Comparison of ENCODE assay signal across 21 cellular contexts in genomic region chr17:1634841-1635650, GRCh38. TPM values are rescaled to one million over a fixed set of nuclear protein-coding genes. Genes with fewer than 3 reads are reported as not detected.
DNase-seq lines count a peak whose midpoint lies in the region; ATAC-seq, FAIRE-seq and TF ChIP-seq lines count a peak whose summit lies in the region.
"Had no signal": no experiment of that assay in that cellular context is flagged by ENCODE, and none has a peak within 500 bp of the region (broad histone marks: within the 10 kb centered on the region; RNA-seq: fewer than 3 reads in every experiment).

No MANE protein-coding gene starts in this region.

- no peak overlapping the region for H3K4me2 ChIP-seq in K562 (ENCODE audit: insufficient read depth, low read length)
- H3K4me2 ChIP-seq: BLaER1 had no signal

- no peak for TF ChIP-seq EP300 in K562 (IDR thresholded peaks at IDR 0.05; ENCODE audit: low read length)

- ATAC-seq in Right ventricle myocardium inferior: no peak
- ATAC-seq in K562: no peak
- ATAC-seq: CD8-positive, alpha-beta T cell; HCT116 had no signal

- FAIRE-seq in K562 (lab: Jason Lieb, UNC): no peak
- FAIRE-seq: A204.1, G401.6, GM12892, H54 had no signal

- no peaks in the 10 kb centered on the region for H3K9me3 ChIP-seq in right atrium auricular region
- H3K9me3 ChIP-seq in K562 (replicated peaks; ENCODE audit: control insufficient read depth, insufficient read depth, low read depth, low read length): no peaks in the 10 kb centered on the region
- no peaks in the 10 kb centered on the region for H3K9me3 ChIP-seq in spleen
- H3K9me3 ChIP-seq: BLaER1, Caco-2 had no signal

- no peak overlapping the region for H3K9ac ChIP-seq in K562 (ENCODE audit: insufficient read depth in 1 of 2, low read depth in 2 of 2, low read length in 2 of 2)
- H3K9ac ChIP-seq: BLaER1 had no signal

- no peaks in the 10 kb centered on the region for H3K9me1 ChIP-seq in K562 (ENCODE audit: control insufficient read depth, insufficient read depth, low read length)

- no peak overlapping the region for H3K27ac ChIP-seq in right atrium auricular region
- no peak overlapping the region for H3K27ac ChIP-seq in K562 (ENCODE audit: extremely low read depth, low read depth, low read length)
- H3K27ac ChIP-seq in spleen: peak overlapping the region in 7 of 8 donors; percentile 15 to 68 (median 51)
- H3K27ac ChIP-seq in dorsolateral prefrontal cortex: peak overlapping the region in 1 of 59 donors; percentile 31
- H3K27ac ChIP-seq: 22Rv1, BLaER1, C4-2B had no signal

- intact Hi-C loops in Right ventricle myocardium inferior (cut with DNase I): no loop called here
- intact Hi-C loops in K562 (cut with micrococcal nuclease): no loop called here
- intact Hi-C loops in spleen (cut with DNase I; ENCODE audit: low total_unique reads): loop anchor here (5.0 kb wide), 1 partner anchor 58 kb away; no protein-coding TSS in a partner anchor
- intact Hi-C loops in dorsolateral prefrontal cortex (cut with DNase I): loop anchor here in 1 of 2 donors (10.0 kb wide), 1 partner anchor 370 kb away; no protein-coding TSS in a partner anchor

- POLR2A ChIA-PET in K562 (lab: Yijun Ruan, JAX): interaction anchor here (0.7 to 0.8 kb wide), 2 partner anchors 9 to 12 kb away, joined by 3 read pairs; no protein-coding TSS in a partner anchor

- WGBS in K562 (ENCODE audit: insufficient coverage, low coverage, missing lambda C conversion rate): 76% methylated on average over 12 of the region's 45 CpGs
- 85 to 98% (median 92%) methylated on average over 18 to 45 of the region's 45 CpGs for WGBS in spleen, 5 donors

- in situ Hi-C loops in K562 (cut with MboI): no loop called here

- TF ChIP-seq POLR2A in K562 (conservative IDR thresholded peaks at IDR 0.05) (no peak), spleen (IDR thresholded peaks at IDR 0.05) (no peak)

- DNase-seq in Right ventricle myocardium inferior (ENCODE audit: missing footprints): peak; percentile 64
- no peak for DNase-seq in right atrium auricular region (ENCODE audit: low spot score)
- no peak for DNase-seq in K562 (ENCODE audit: extremely low read depth in 1 of 4, low spot score in 3 of 4)
- DNase-seq in spleen: peak; percentile 74
- DNase-seq in NCI-H2227 treated with DMSO at 0.1 percent for 48 hours (lab: John Stamatoyannopoulos, UW): no peak
- no peak for DNase-seq in epidermal melanocyte (ENCODE audit: insufficient read length, low spot score)
- DNase-seq in dorsolateral prefrontal cortex: no peak
- DNase-seq: Caco-2; CD4-positive, CD25-positive, alpha-beta regulatory T cell; CD8-positive, alpha-beta T cell; DMS153; DND-41; GOT3 had no signal

- H3K4me1 ChIP-seq in right atrium auricular region (peaks cover 0 to 3% of the 10 kb centered on the region in 2 donors), K562 (replicated peaks in 1 of 2; ENCODE audit: control insufficient read depth in 2 of 2, insufficient read depth in 2 of 2, low read length in 2 of 2) (peaks cover 0 to 24% of the 10 kb centered on the region in 2 experiments; a peak in 3 of 5 replicates), spleen (peaks cover 0 to 58% (median 28%) of the 10 kb centered on the region in 6 donors)

- H2AFZ ChIP-seq in K562 (ENCODE audit: low read depth, low read length): no peak overlapping the region

- no peaks in the 10 kb centered on the region for H4K20me1 ChIP-seq in K562 (replicated peaks; ENCODE audit: control insufficient read depth, insufficient read depth, low read length)

- TF ChIP-seq RAD21 in K562 (CRISPR knock-in tag; conservative IDR thresholded peaks at IDR 0.05 in 1 of 2, IDR thresholded peaks at IDR 0.05 in 1 of 2): no peak

- H3K27me3 ChIP-seq in right atrium auricular region: no peaks in the 10 kb centered on the region
- H3K27me3 ChIP-seq in K562 (ENCODE audit: control insufficient read depth in 2 of 2, insufficient read depth in 2 of 2, low read length in 2 of 2): no peaks in the 10 kb centered on the region
- no peaks in the 10 kb centered on the region for H3K27me3 ChIP-seq in spleen (replicated peaks in 1 of 7)
- no peaks in the 10 kb centered on the region for H3K27me3 ChIP-seq in dorsolateral prefrontal cortex
- H3K27me3 ChIP-seq: BLaER1 had no signal

- BruUV-seq in K562 (replicated peaks; lab: Mats Ljungman, UMichigan): no TSS peak

- H3K4me3 ChIP-seq in right atrium auricular region (no peak overlapping the region), K562 (no peak overlapping the region), spleen (no peak overlapping the region), dorsolateral prefrontal cortex (no peak overlapping the region)
- H3K4me3 ChIP-seq: BLaER1 had no signal

- TF ChIP-seq CTCF in right atrium auricular region (IDR thresholded peaks at IDR 0.05) (no peak), K562 (IDR thresholded peaks at IDR 0.05 in 2 of 3, conservative IDR thresholded peaks at IDR 0.05 in 1 of 3; ENCODE audit: insufficient read depth in 2 of 3, low read depth in 1 of 3, low read length in 3 of 3) (no peak), spleen (IDR thresholded peaks at IDR 0.05 in 8 of 11, conservative IDR thresholded peaks at IDR 0.05 in 3 of 11) (no peak), dorsolateral prefrontal cortex (IDR thresholded peaks at IDR 0.05 in 54 of 56, conservative IDR thresholded peaks at IDR 0.05 in 2 of 56; ENCODE audit: low read depth in 1 of 56, partially characterized antibody in 56 of 56) (no peak)

- H3K36me3 ChIP-seq in right atrium auricular region: peaks cover 11% of the 10 kb centered on the region
- no peaks in the 10 kb centered on the region for H3K36me3 ChIP-seq in K562 (ENCODE audit: control insufficient read depth, insufficient read depth, low read length)
- H3K36me3 ChIP-seq in spleen: peaks cover 0 to 61% (median 22%) of the 10 kb centered on the region in 6 donors

- CTCF ChIA-PET in K562 (lab: Yijun Ruan, JAX; ENCODE audit: low intra/inter-chr PET ratio): interaction anchor here (0.6 kb wide), 1 partner anchor 129 kb away, joined by 3 read pairs; no protein-coding TSS in a partner anchor

- H3K79me2 ChIP-seq in K562 (ENCODE audit: control insufficient read depth, insufficient read depth, low read length): no peaks in the 10 kb centered on the region

RNA-seq across cellular contexts. Expression of gene SLC43A2, which starts 6.4 kb away (rescaled TPM):
- total RNA-seq in Right ventricle myocardium inferior (5.5 TPM), right atrium auricular region (1 to 10 TPM; 3.6 to 9.8 TPM), K562 (2014; rRNA removed) (6.2 and 6.6 TPM in 2 replicates), K562 (2014; rRNA removed; fragmentation: Illumina TruSeq; extraction: Trizol) (2.9 and 3.4 TPM in 2 replicates), K562 (2015; rRNA removed; fragmentation: Illumina TruSeq; extraction: Trizol) (2.5 TPM in 2 replicates), K562 (2021) (9.4 and 10.2 TPM in 2 replicates), spleen (10 to 100 TPM; 51.1 to 84.6 (median 67.3) TPM), dorsolateral prefrontal cortex (10 to 100 TPM; 27.7 to 80.6 (median 45.9) TPM)
- 20.6 and 51.1 TPM in 2 replicates for total RNA-seq in K562 (2011; cell fraction: chromatin; rRNA removed; ENCODE audit: low replicate concordance)
- total RNA-seq in K562 (2011; cell fraction: nucleolus; rRNA removed): 34.0 and 41.2 TPM in 2 replicates
- total RNA-seq in K562 (2011; cell fraction: nucleoplasm; rRNA removed): 21.8 and 28.6 TPM in 2 replicates
- polyA plus RNA-seq in K562 (2011; rRNA removed) (4.2 and 9.0 TPM in 2 replicates), K562 (2014; fragmentation: Illumina TruSeq; extraction: Trizol) (3.6 and 6.5 TPM in 2 replicates), K562 (2014; fragmentation: Nextera tagmentation; extraction: Ambion mirVana) (under 1 TPM; 0.03 to 0.04 TPM), K562 (2014; rRNA removed) (5.8 and 6.4 TPM in 2 replicates), spleen (10 to 100 TPM; 12.6 to 26.8 (median 14.9) TPM)
- polyA plus RNA-seq in K562 (2011; cell fraction: cytosol; rRNA removed): 5.7 and 11.9 TPM in 2 replicates
- 5.7 and 7.6 TPM in 2 replicates for polyA plus RNA-seq in K562 (2011; cell fraction: nucleus; rRNA removed)
- 5.3 and 6.5 TPM in 2 replicates for polyA plus RNA-seq in K562 (2012)
- 5.2 and 7.1 TPM in 2 replicates for polyA minus RNA-seq in K562 (2011; rRNA and poly(A)+ RNA removed)
- polyA minus RNA-seq in K562 (2011; cell fraction: cytosol; rRNA and poly(A)+ RNA removed): 5.4 and 11.7 TPM in 2 replicates
- 7.9 TPM in 2 replicates for polyA minus RNA-seq in K562 (2011; cell fraction: nucleus; rRNA and poly(A)+ RNA removed)

RNA-seq across cellular contexts. Expression of gene SCARF1, which starts 10.5 kb away (rescaled TPM):
- total RNA-seq in Right ventricle myocardium inferior (12.4 TPM), right atrium auricular region (10 to 100 TPM in 1 of 2 donors, 1 to 10 TPM in 1; 8.6 to 14.8 TPM), K562 (2014; rRNA removed) (0.57 and 0.95 TPM in 2 replicates), K562 (2014; rRNA removed; fragmentation: Illumina TruSeq; extraction: Trizol) (0.19 and 0.36 TPM in 2 replicates), K562 (2015; rRNA removed; fragmentation: Illumina TruSeq; extraction: Trizol) (0.75 and 0.94 TPM in 2 replicates), K562 (2021) (1.0 and 1.5 TPM in 2 replicates), spleen (100 to 1,000 TPM in 2 of 7 donors, 10 to 100 TPM in 5; 55.5 to 112 (median 66.5) TPM), dorsolateral prefrontal cortex (10 to 100 TPM in 39 of 120 experiments, 1 to 10 TPM in 81; 5.1 to 21.7 (median 8.7) TPM)
- total RNA-seq in K562 (2011; cell fraction: chromatin; rRNA removed; ENCODE audit: low replicate concordance): 3.7 and 12.1 TPM in 2 replicates
- 6.1 and 10.0 TPM in 2 replicates for total RNA-seq in K562 (2011; cell fraction: nucleolus; rRNA removed)
- total RNA-seq in K562 (2011; cell fraction: nucleoplasm; rRNA removed): 5.3 and 5.6 TPM in 2 replicates
- polyA plus RNA-seq in K562 (2011; rRNA removed) (0.63 and 1.0 TPM in 2 replicates), K562 (2014; fragmentation: Illumina TruSeq; extraction: Trizol) (0.16 and 0.44 TPM in 2 replicates), K562 (2014; fragmentation: Nextera tagmentation; extraction: Ambion mirVana) (under 1 TPM; 0.04 to 0.08 TPM), K562 (2014; rRNA removed) (0.80 and 2.1 TPM in 2 replicates), spleen (10 to 100 TPM in 2 of 3 donors, 1 to 10 TPM in 1; 5.1 to 31.2 (median 13.6) TPM)
- polyA plus RNA-seq in K562 (2011; cell fraction: cytosol; rRNA removed): 0.62 and 1.4 TPM in 2 replicates
- polyA plus RNA-seq in K562 (2011; cell fraction: nucleus; rRNA removed): 5.9 and 9.9 TPM in 2 replicates
- polyA plus RNA-seq in K562 (2012): 1.3 and 6.9 TPM in 2 replicates
- 0.09 and 0.25 TPM in 2 replicates for polyA minus RNA-seq in K562 (2011; rRNA and poly(A)+ RNA removed)
- polyA minus RNA-seq in K562 (2011; cell fraction: cytosol; rRNA and poly(A)+ RNA removed): 0.67 and 1.0 TPM in 2 replicates
- polyA minus RNA-seq in K562 (2011; cell fraction: nucleus; rRNA and poly(A)+ RNA removed): 1.6 and 1.9 TPM in 2 replicates

RNA-seq across cellular contexts. Expression of gene RILP, which starts 14.6 kb away (rescaled TPM):
- 73.0 TPM for total RNA-seq in Right ventricle myocardium inferior
- total RNA-seq in right atrium auricular region: 10 to 100 TPM; 38.6 to 60.7 TPM
- total RNA-seq in K562 (2011; cell fraction: chromatin; rRNA removed; ENCODE audit: low replicate concordance): 15.7 and 47.1 TPM in 2 replicates
- total RNA-seq in K562 (2011; cell fraction: nucleolus; rRNA removed): 41.4 and 44.9 TPM in 2 replicates
- total RNA-seq in K562 (2011; cell fraction: nucleoplasm; rRNA removed): 19.0 and 24.0 TPM in 2 replicates
- total RNA-seq in K562 (2014; rRNA removed): 54.9 and 66.3 TPM in 2 replicates
- total RNA-seq in K562 (2014; rRNA removed; fragmentation: Illumina TruSeq; extraction: Trizol): 14.1 and 15.3 TPM in 2 replicates
- 27.8 and 27.9 TPM in 2 replicates for total RNA-seq in K562 (2015; rRNA removed; fragmentation: Illumina TruSeq; extraction: Trizol)
- total RNA-seq in K562 (2021): 41.3 and 45.4 TPM in 2 replicates
- polyA plus RNA-seq in K562 (2011; rRNA removed): 22.8 and 23.0 TPM in 2 replicates
- 18.3 and 40.5 TPM in 2 replicates for polyA plus RNA-seq in K562 (2011; cell fraction: cytosol; rRNA removed)
- polyA plus RNA-seq in K562 (2011; cell fraction: nucleus; rRNA removed): 40.5 and 69.5 TPM in 2 replicates
- polyA plus RNA-seq in K562 (2012): 30.0 and 68.3 TPM in 2 replicates
- polyA plus RNA-seq in K562 (2014; fragmentation: Illumina TruSeq; extraction: Trizol): 29.9 and 40.4 TPM in 2 replicates
- 1 to 10 TPM in 1 of 2 experiments, under 1 TPM in 1; 0.75 to 2.2 TPM for polyA plus RNA-seq in K562 (2014; fragmentation: Nextera tagmentation; extraction: Ambion mirVana)
- 43.4 and 46.6 TPM in 2 replicates for polyA plus RNA-seq in K562 (2014; rRNA removed)
- polyA minus RNA-seq in K562 (2011; rRNA and poly(A)+ RNA removed): 6.7 and 9.9 TPM in 2 replicates
- polyA minus RNA-seq in K562 (2011; cell fraction: cytosol; rRNA and poly(A)+ RNA removed): 13.5 and 15.9 TPM in 2 replicates
- polyA minus RNA-seq in K562 (2011; cell fraction: nucleus; rRNA and poly(A)+ RNA removed): 11.6 and 14.0 TPM in 2 replicates
- 10 to 100 TPM; 15.8 to 43.9 (median 28.9) TPM for total RNA-seq in spleen
- 10 to 100 TPM; 14.7 to 25.6 (median 17.4) TPM for polyA plus RNA-seq in spleen
- 10 to 100 TPM in 111 of 120 experiments, 1 to 10 TPM in 9; 5.3 to 27.4 (median 14.8) TPM for total RNA-seq in dorsolateral prefrontal cortex

RNA-seq across cellular contexts. Expression of gene PRPF8, which starts 49.6 kb away (rescaled TPM):
- total RNA-seq in Right ventricle myocardium inferior: 120 TPM
- total RNA-seq in right atrium auricular region: 100 to 1,000 TPM in 1 of 2 donors, 10 to 100 TPM in 1; 90.1 to 144 TPM
- total RNA-seq in K562 (2011; cell fraction: chromatin; rRNA removed; ENCODE audit: low replicate concordance): 654 and 969 TPM in 2 replicates
- 322 and 340 TPM in 2 replicates for total RNA-seq in K562 (2011; cell fraction: nucleolus; rRNA removed)
- total RNA-seq in K562 (2011; cell fraction: nucleoplasm; rRNA removed): 351 and 363 TPM in 2 replicates
- total RNA-seq in K562 (2014; rRNA removed): 85.9 and 111 TPM in 2 replicates
- total RNA-seq in K562 (2014; rRNA removed; fragmentation: Illumina TruSeq; extraction: Trizol): 64.3 and 72.1 TPM in 2 replicates
- 64.6 and 74.2 TPM in 2 replicates for total RNA-seq in K562 (2015; rRNA removed; fragmentation: Illumina TruSeq; extraction: Trizol)
- 278 and 294 TPM in 2 replicates for total RNA-seq in K562 (2021)
- polyA plus RNA-seq in K562 (2011; rRNA removed): 64.3 and 160 TPM in 2 replicates
- 111 and 123 TPM in 2 replicates for polyA plus RNA-seq in K562 (2011; cell fraction: cytosol; rRNA removed)
- 279 and 287 TPM in 2 replicates for polyA plus RNA-seq in K562 (2011; cell fraction: nucleus; rRNA removed)
- 137 and 179 TPM in 2 replicates for polyA plus RNA-seq in K562 (2012)
- polyA plus RNA-seq in K562 (2014; fragmentation: Illumina TruSeq; extraction: Trizol): 208 and 224 TPM in 2 replicates
- 100 to 1,000 TPM; 128 to 174 TPM for polyA plus RNA-seq in K562 (2014; fragmentation: Nextera tagmentation; extraction: Ambion mirVana)
- 77.2 and 85.9 TPM in 2 replicates for polyA plus RNA-seq in K562 (2014; rRNA removed)
- polyA minus RNA-seq in K562 (2011; rRNA and poly(A)+ RNA removed): 219 and 329 TPM in 2 replicates
- 406 and 503 TPM in 2 replicates for polyA minus RNA-seq in K562 (2011; cell fraction: cytosol; rRNA and poly(A)+ RNA removed)
- 87.5 and 163 TPM in 2 replicates for polyA minus RNA-seq in K562 (2011; cell fraction: nucleus; rRNA and poly(A)+ RNA removed)
- total RNA-seq in spleen: 100 to 1,000 TPM; 210 to 320 (median 268) TPM
- 10 to 100 TPM; 67.2 to 91.8 (median 74.8) TPM for polyA plus RNA-seq in spleen
- total RNA-seq in dorsolateral prefrontal cortex: 100 to 1,000 TPM; 220 to 305 (median 265) TPM

Comparison
In these comparisons a context has a peak if more than half of its experiments do, and no peak if none do; other contexts are left out.
1. DNase-seq: peak in Right ventricle myocardium inferior (single experiment) and spleen (single experiment); none in right atrium auricular region (single experiment), K562 (0 of 4), NCI-H2227 treated with DMSO at 0.1 percent for 48 hours (single experiment), epidermal melanocyte (single experiment) and dorsolateral prefrontal cortex (0 of 10).
2. H3K27ac ChIP-seq: peak in spleen (7 of 8); none in right atrium auricular region (0 of 2) and K562 (single experiment).